In the genomic region with DNA sequence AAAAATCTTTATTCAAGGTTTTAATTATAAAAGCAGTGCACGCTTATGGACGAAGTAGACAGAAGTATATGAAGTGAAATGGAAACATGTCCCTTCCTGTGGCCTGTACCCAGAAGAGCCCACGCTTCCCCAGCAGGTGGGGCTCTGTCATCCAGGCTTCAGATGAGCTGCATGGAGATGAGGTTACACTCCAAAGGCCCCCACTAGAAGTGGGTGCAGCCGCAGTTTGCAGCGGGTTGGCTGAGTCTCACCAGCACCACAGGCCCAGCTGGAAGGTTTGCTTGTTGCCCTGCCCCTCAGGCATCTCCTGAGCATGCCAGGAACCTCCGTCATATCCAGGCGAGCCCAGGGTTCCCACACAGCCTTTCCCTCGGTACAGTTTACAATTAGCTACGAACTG, we compare ENCODE assay signal across 10 cellular contexts. TPM values are rescaled to one million over a fixed set of nuclear protein-coding genes. Genes with fewer than 3 reads are reported as not detected.
DNase-seq lines count a peak whose midpoint lies in the region; ATAC-seq and TF ChIP-seq lines count a peak whose summit lies in the region.
"Had no signal": no experiment of that assay in that cellular context is flagged by ENCODE, and none has a peak within 500 bp of the region (broad histone marks: within the 10 kb centered on the region; RNA-seq: fewer than 3 reads in every experiment).

No MANE protein-coding gene starts in this region.

- DNase-seq in Calu3 (peak; percentile 57), HT-29 (ENCODE audit: low spot score) (peak; percentile 56), UCSD-AML1 (lab: John Stamatoyannopoulos, UW; ENCODE audit: unreplicated experiment) (peak; percentile 20), lower lobe of right lung (no peak), mesenteric fat pad (ENCODE audit: low spot score) (no peak), middle frontal gyrus (ENCODE audit: extremely low spot score, low spot score) (no peak)
- DNase-seq: activated CD4-positive, CD25-positive, alpha-beta regulatory T cell treated with anti-CD3 and anti-CD28 coated beads, Interleukin-2, amount 50 U/mL, for 72 hours; stimulated activated naive CD8-positive, alpha-beta T cell treated with anti-CD3 and anti-CD28 coated beads, Interleukin-15, amount 100 ng/mL, for 72 hours had no signal

- H3K27me3 ChIP-seq in lower lobe of right lung (ENCODE audit: low read depth), result no peaks in the 10 kb centered on the region

- H3K4me1 ChIP-seq in lower lobe of right lung, result no peaks in the 10 kb centered on the region

- H3K9me3 Mint-ChIP-seq in Calu3 (ENCODE audit: low read depth, unreplicated experiment), result peaks cover under 1% of the 10 kb centered on the region

- no peaks in the 10 kb centered on the region for H3K9me3 ChIP-seq in lower lobe of right lung

- no peaks in the 10 kb centered on the region for H3K36me3 ChIP-seq in lower lobe of right lung

- CTCF ChIA-PET in Calu3 (lab: Charles Lee), result interaction anchor here (0.6 to 3.0 kb wide), 9 partner anchors 11 to 320 kb away, joined by 3 to 31 read pairs (median 4); no protein-coding TSS in a partner anchor

- H3K36me3 Mint-ChIP-seq in Calu3 (ENCODE audit: insufficient read depth, unreplicated experiment), result no peaks in the 10 kb centered on the region

- no peak overlapping the region for H3K27ac ChIP-seq in lower lobe of right lung

- no peak overlapping the region for H3K4me3 ChIP-seq in lower lobe of right lung

- peaks cover 81% of the 10 kb centered on the region for H3K27me3 Mint-ChIP-seq in Calu3 (ENCODE audit: unreplicated experiment)

- BruUV-seq in Calu3 (replicated peaks; lab: Mats Ljungman, UMichigan), result no TSS peak

- H3K4me1 Mint-ChIP-seq in Calu3 (ENCODE audit: low read depth, unreplicated experiment), result no peaks in the 10 kb centered on the region
- H3K4me1 Mint-ChIP-seq: stimulated activated naive CD8-positive, alpha-beta T cell treated with anti-CD3 and anti-CD28 coated beads, Interleukin-15, amount 100 ng/mL, for 72 hours had no signal

- peak in 1 of 2 donors; percentile 36 for ATAC-seq in lower lobe of right lung
- no peak for ATAC-seq in GM18861 (IDR thresholded peaks at IDR 0.05; ENCODE audit: unreplicated experiment)
- ATAC-seq in GM21737 (IDR thresholded peaks at IDR 0.05; ENCODE audit: unreplicated experiment), result no peak
- ATAC-seq: stimulated activated naive CD8-positive, alpha-beta T cell treated with anti-CD3 and anti-CD28 coated beads, Interleukin-15, amount 100 ng/mL, for 72 hours had no signal

- intact Hi-C loops in Calu3 (cut with micrococcal nuclease; ENCODE audit: unreplicated experiment), result loop anchor here (1.0 to 5.0 kb wide), 2 partner anchors 201 to 288 kb away; no protein-coding TSS in a partner anchor
- intact Hi-C loops in lower lobe of right lung (cut with DNase I), result no loop called here

- no peak overlapping the region for H3K27ac Mint-ChIP-seq in Calu3 (ENCODE audit: unreplicated experiment)
- H3K27ac Mint-ChIP-seq: stimulated activated naive CD8-positive, alpha-beta T cell treated with anti-CD3 and anti-CD28 coated beads, Interleukin-15, amount 100 ng/mL, for 72 hours had no signal

- peak; percentile 60 for TF ChIP-seq CTCF in Calu3 (IDR thresholded peaks at IDR 0.05; ENCODE audit: unreplicated experiment)
- TF ChIP-seq CTCF in lower lobe of right lung (IDR thresholded peaks at IDR 0.05), result peak; percentile 38

- no peak overlapping the region for H3K4me3 Mint-ChIP-seq in Calu3 (ENCODE audit: low read depth, unreplicated experiment)
- H3K4me3 Mint-ChIP-seq: stimulated activated naive CD8-positive, alpha-beta T cell treated with anti-CD3 and anti-CD28 coated beads, Interleukin-15, amount 100 ng/mL, for 72 hours had no signal

RNA-seq across cellular contexts. Expression of a gene that starts 33.1 kb away (rescaled TPM):
- total RNA-seq in Calu3 (2022) (not detected in 2 replicates), lower lobe of right lung (not detected), mesenteric fat pad (not detected)
- not detected in 2 replicates for total RNA-seq in HT-29 (2014; rRNA removed; shearing (Covaris generic))

Comparison
In these comparisons a context has a peak if more than half of its experiments do, and no peak if none do; other contexts are left out.
1. DNase-seq: peak in Calu3 (single experiment), HT-29 (single experiment) and UCSD-AML1 (single experiment); none in lower lobe of right lung (single experiment), mesenteric fat pad (single experiment) and middle frontal gyrus (single experiment).